ENCODE assay signal across 30 cellular contexts in genomic region chr5:131418846-131419245, GRCh38.
"Had no signal": no experiment of that assay in that cellular context is flagged by ENCODE, and none has a peak within 500 bp of the region (broad histone marks: within the 10 kb centered on the region; RNA-seq: fewer than 3 reads in every experiment).

No MANE protein-coding gene starts in this region.

- H3K27me3 Mint-ChIP-seq: naive B cell; natural killer cell treated with Interleukin-12 subunit alpha and Interleukin-12 subunit beta and Interleukin-15 and Interleukin-18, amount 100 ng/mL, for 72 hours had no signal

- H3K27ac Mint-ChIP-seq: mesothelial cell of epicardium had no signal

- H3K9me3 Mint-ChIP-seq: mesothelial cell of epicardium; natural killer cell treated with Interleukin-12 subunit alpha and Interleukin-12 subunit beta and Interleukin-15 and Interleukin-18, amount 100 ng/mL, for 72 hours; neural crest cell; stimulated activated effector memory CD8-positive, alpha-beta T cell treated with anti-CD3 and anti-CD28 coated beads, Interleukin-12 subunit alpha, Interleukin-12 subunit beta, amount 100 ng/mL, for 72 hours had no signal

- H3K27me3 ChIP-seq: dorsolateral prefrontal cortex, foreskin keratinocyte, gastroesophageal sphincter, heart left ventricle, hepatocyte, left lung, neutrophil, right atrium auricular region, testis, tibial nerve, upper lobe of left lung had no signal

- H3K4me3 ChIP-seq: dorsolateral prefrontal cortex, gastroesophageal sphincter, heart left ventricle, hepatocyte, left lung, mucosa of descending colon, prostate gland, right atrium auricular region, testis, tibial nerve, upper lobe of left lung had no signal

- H3K36me3 ChIP-seq: prostate gland had no signal

- H3K9me3 ChIP-seq: gastroesophageal sphincter, heart left ventricle, left lung, mucosa of descending colon, neutrophil, prostate gland, right atrium auricular region, testis, tibial nerve, upper lobe of left lung had no signal

- DNase-seq: dorsolateral prefrontal cortex; effector CD4-positive, alpha-beta T cell; foreskin keratinocyte; heart left ventricle; left cardiac atrium; left lung; mesenchymal stem cell; mucosa of descending colon; naive B cell; stimulated activated CD4-positive, alpha-beta T cell treated with anti-CD3 and anti-CD28 coated beads, Interleukin-2, amount 100 ng/mL, for 24 hours; stimulated activated CD4-positive, alpha-beta T cell treated with anti-CD3 and anti-CD28 coated beads, Interleukin-4, amount 100 ng/mL, for 24 hours; stimulated activated naive CD4-positive, alpha-beta T cell treated with Interleukin-2 at 50 U/mL for 16 hours; substantia nigra; testis; upper lobe of left lung had no signal

- H3K4me1 ChIP-seq: foreskin keratinocyte, parathyroid adenoma, prostate gland, right atrium auricular region, testis, upper lobe of left lung had no signal

- H3K27ac ChIP-seq: epithelial cell of prostate, foreskin keratinocyte, gastroesophageal sphincter, heart left ventricle, hepatocyte, left lung, neutrophil, parathyroid adenoma, prostate gland, right atrium auricular region, testis, tibial nerve, upper lobe of left lung had no signal

- ATAC-seq: esophagus mucosa; foreskin keratinocyte; gastroesophageal sphincter; heart left ventricle; left cardiac atrium; left lung; mucosa of descending colon; natural killer cell treated with Interleukin-12 subunit alpha and Interleukin-12 subunit beta and Interleukin-15 and Interleukin-18, amount 100 ng/mL, for 72 hours; sciatic nerve; stimulated activated effector memory CD8-positive, alpha-beta T cell treated with anti-CD3 and anti-CD28 coated beads, Interleukin-12 subunit alpha, Interleukin-12 subunit beta, amount 100 ng/mL, for 72 hours had no signal

- H3K4me3 Mint-ChIP-seq: mesothelial cell of epicardium; naive B cell; natural killer cell treated with Interleukin-12 subunit alpha and Interleukin-12 subunit beta and Interleukin-15 and Interleukin-18, amount 100 ng/mL, for 72 hours; neural crest cell; stimulated activated effector memory CD8-positive, alpha-beta T cell treated with anti-CD3 and anti-CD28 coated beads, Interleukin-12 subunit alpha, Interleukin-12 subunit beta, amount 100 ng/mL, for 72 hours had no signal

- FAIRE-seq: urothelium cell line had no signal
